In the genomic region with DNA sequence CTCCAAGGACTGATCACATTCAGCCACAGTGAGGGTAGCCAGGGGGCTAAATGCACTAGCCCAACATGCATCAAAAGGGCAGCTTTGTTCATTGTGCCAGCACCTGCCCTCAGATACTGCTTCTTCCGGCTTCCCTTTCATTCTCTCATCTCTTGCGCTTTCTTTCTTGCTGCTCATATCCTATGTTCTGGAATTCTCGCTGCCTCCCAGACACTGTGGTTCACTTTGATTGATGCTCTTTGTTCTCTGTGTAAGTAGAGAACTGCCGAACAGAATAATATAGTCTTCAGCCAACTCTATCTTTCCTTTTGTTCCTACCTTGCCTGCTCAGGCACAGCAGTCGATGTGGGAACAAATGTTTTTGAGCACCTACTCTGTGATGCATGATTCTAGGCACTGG, we compare ENCODE assay signal across 18 cellular contexts. TPM values are rescaled to one million over a fixed set of nuclear protein-coding genes. Genes with fewer than 3 reads are reported as not detected.
A peak's percentile ranks its signal among the peaks of the same experiment; 100 is the strongest.
DNase-seq lines count a peak whose midpoint lies in the region; ATAC-seq and TF ChIP-seq lines count a peak whose summit lies in the region.
"Had no signal": no experiment of that assay in that cellular context is flagged by ENCODE, and none has a peak within 500 bp of the region (broad histone marks: within the 10 kb centered on the region; RNA-seq: fewer than 3 reads in every experiment).

No MANE protein-coding gene starts in this region.

- H3K4me1 Mint-ChIP-seq in H9 (peaks cover 9 to 18% of the 10 kb centered on the region in 2 experiments), neural crest cell (peaks cover 8% of the 10 kb centered on the region), type B pancreatic cell (ENCODE audit: unreplicated experiment) (peaks cover 7% of the 10 kb centered on the region)
- no peaks in the 10 kb centered on the region for H3K4me1 Mint-ChIP-seq in stimulated activated memory B cell treated with anti-CD40 and anti-IgM and Interleukin-4, amounts not matched to agents 10 μg/mL and 1 μg/mL and 100 μg/mL, for 72 hours

- H2AFZ ChIP-seq in H9 (ENCODE audit: low read length), result peak overlapping the region; percentile 33
- H2AFZ ChIP-seq: GM23248 had no signal

- no peak overlapping the region for H3T11ph ChIP-seq in H9 (ENCODE audit: low read length)

- no peak overlapping the region for H3K4ac ChIP-seq in H9 (ENCODE audit: low read depth, low read length)

- no peak overlapping the region for H3K14ac ChIP-seq in H9 (ENCODE audit: insufficient read depth, low read length)

- H3K36me3 Mint-ChIP-seq in H9 (ENCODE audit: insufficient read depth in 1 of 3, low read depth in 3 of 3), result no peaks in the 10 kb centered on the region
- H3K36me3 Mint-ChIP-seq in neural crest cell (ENCODE audit: low read depth), result no peaks in the 10 kb centered on the region
- no peaks in the 10 kb centered on the region for H3K36me3 Mint-ChIP-seq in type B pancreatic cell
- no peaks in the 10 kb centered on the region for H3K36me3 Mint-ChIP-seq in stimulated activated memory B cell treated with anti-CD40 and anti-IgM and Interleukin-4, amounts not matched to agents 10 μg/mL and 1 μg/mL and 100 μg/mL, for 72 hours
- H3K36me3 Mint-ChIP-seq: IgD-negative memory B cell had no signal

- H3K27ac ChIP-seq in H9 (ENCODE audit: insufficient read length, low read depth, low read length), result no peak overlapping the region
- H3K27ac ChIP-seq: C4-2B, GM23248 had no signal

- ATAC-seq in stimulated activated memory B cell treated with anti-CD40 and anti-IgM and Interleukin-4, amounts not matched to agents 10 μg/mL and 1 μg/mL and 100 μg/mL, for 72 hours, result no peak
- ATAC-seq: HepG2 had no signal

- no peak overlapping the region for H2BK15ac ChIP-seq in H9 (ENCODE audit: low read depth, low read length)

- DNase-seq in COLO829 (ENCODE audit: low spot score) (peak; percentile 28), H9 (no peak), astrocyte of the hippocampus (ENCODE audit: low read depth, low spot score) (peak; percentile 11), neural crest cell (ENCODE audit: low read depth, low spot score) (no peak), type B pancreatic cell (ENCODE audit: extremely low spot score, unreplicated experiment) (no peak), SIG-M5 (lab: John Stamatoyannopoulos, UW) (no peak)
- DNase-seq: AML-193; CD4-positive, alpha-beta T cell; DMS153; DMS79; GDM1; GM23248; H7 had no signal

- H3K27me3 ChIP-seq in H9 (ENCODE audit: insufficient read depth, low read length), result no peaks in the 10 kb centered on the region

- H4K5ac ChIP-seq in H9 (ENCODE audit: insufficient read length, low read depth, low read length), result no peak overlapping the region

- H2BK20ac ChIP-seq in H9 (ENCODE audit: low read depth, low read length, poor library complexity, severe bottlenecking), result no peak overlapping the region

- H3K27me3 Mint-ChIP-seq in H9 (ENCODE audit: low read depth) (peaks cover 58% of the 10 kb centered on the region), neural crest cell (ENCODE audit: low read depth) (peaks cover 10% of the 10 kb centered on the region), type B pancreatic cell (peaks cover 43% of the 10 kb centered on the region)
- peaks cover 33% of the 10 kb centered on the region for H3K27me3 Mint-ChIP-seq in stimulated activated memory B cell treated with anti-CD40 and anti-IgM and Interleukin-4, amounts not matched to agents 10 μg/mL and 1 μg/mL and 100 μg/mL, for 72 hours

- WGBS in H9 (ENCODE audit: extremely low coverage, insufficient read length, low lambda C conversion rate), result no CpG with 5 or more reads among the region's 5 CpGs

- H3K23me2 ChIP-seq in H9 (ENCODE audit: insufficient read length, low read depth, low read length, poor library complexity, severe bottlenecking), result no peaks in the 10 kb centered on the region

- no peak overlapping the region for H3K27ac Mint-ChIP-seq in H9
- peak overlapping the region; percentile 37 for H3K27ac Mint-ChIP-seq in neural crest cell (ENCODE audit: unreplicated experiment)
- no peak overlapping the region for H3K27ac Mint-ChIP-seq in type B pancreatic cell
- no peak overlapping the region for H3K27ac Mint-ChIP-seq in stimulated activated memory B cell treated with anti-CD40 and anti-IgM and Interleukin-4, amounts not matched to agents 10 μg/mL and 1 μg/mL and 100 μg/mL, for 72 hours
- H3K27ac Mint-ChIP-seq: CD4-positive, alpha-beta T cell; IgD-negative memory B cell had no signal

- no peaks in the 10 kb centered on the region for H3K79me2 ChIP-seq in H9 (ENCODE audit: insufficient read depth, low read length)

- no peaks in the 10 kb centered on the region for H3K9me3 ChIP-seq in H9 (ENCODE audit: control insufficient read depth, low read depth, low read length)

- H3K4me1 ChIP-seq in H9 (ENCODE audit: insufficient read depth, low read length), result no peaks in the 10 kb centered on the region; the same call in none of the 2 replicates

- no peak overlapping the region for H3K23ac ChIP-seq in H9 (ENCODE audit: insufficient read length, low read depth, low read length)

- TF ChIP-seq CTCF in H9 (conservative IDR thresholded peaks at IDR 0.05) (no peak), neural crest cell (conservative IDR thresholded peaks at IDR 0.05) (no peak), type B pancreatic cell (conservative IDR thresholded peaks at IDR 0.05) (no peak)

- no peaks in the 10 kb centered on the region for H3K79me1 ChIP-seq in H9 (ENCODE audit: insufficient read depth, low read depth, low read length, poor library complexity, severe bottlenecking)

- H4K8ac ChIP-seq in H9 (replicated peaks; ENCODE audit: insufficient read length, low read depth, low read length), result no peak overlapping the region

- no peak overlapping the region for H2BK12ac ChIP-seq in H9 (ENCODE audit: insufficient read length, low read depth, low read length)

- H2AK5ac ChIP-seq in H9 (ENCODE audit: insufficient read length, low read length), result no peak overlapping the region

- H3K9ac ChIP-seq in H9 (ENCODE audit: extremely low read depth, insufficient read length, low read length), result no peak overlapping the region
- H3K9ac ChIP-seq: GM23248 had no signal

- no peak overlapping the region for H4K91ac ChIP-seq in H9 (ENCODE audit: insufficient read length, low read depth, low read length)

- H3K9me3 Mint-ChIP-seq in H9, result no peaks in the 10 kb centered on the region
- no peaks in the 10 kb centered on the region for H3K9me3 Mint-ChIP-seq in neural crest cell
- no peaks in the 10 kb centered on the region for H3K9me3 Mint-ChIP-seq in type B pancreatic cell
- H3K9me3 Mint-ChIP-seq in stimulated activated memory B cell treated with anti-CD40 and anti-IgM and Interleukin-4, amounts not matched to agents 10 μg/mL and 1 μg/mL and 100 μg/mL, for 72 hours, result no peaks in the 10 kb centered on the region
- H3K9me3 Mint-ChIP-seq: CD4-positive, alpha-beta T cell had no signal

- H3K4me3 Mint-ChIP-seq in H9, result no peak overlapping the region
- H3K4me3 Mint-ChIP-seq in neural crest cell, result no peak overlapping the region
- H3K4me3 Mint-ChIP-seq in type B pancreatic cell, result no peak overlapping the region
- no peak overlapping the region for H3K4me3 Mint-ChIP-seq in stimulated activated memory B cell treated with anti-CD40 and anti-IgM and Interleukin-4, amounts not matched to agents 10 μg/mL and 1 μg/mL and 100 μg/mL, for 72 hours
- H3K4me3 Mint-ChIP-seq: CD4-positive, alpha-beta T cell; IgD-negative memory B cell had no signal

- H3K18ac ChIP-seq in H9 (ENCODE audit: insufficient read length, low read depth, low read length), result no peak overlapping the region

- no peaks in the 10 kb centered on the region for H4K20me1 ChIP-seq in H9 (ENCODE audit: control insufficient read depth, insufficient read depth, insufficient read length)

- no peak overlapping the region for H2BK5ac ChIP-seq in H9 (ENCODE audit: insufficient read length, low read length)

- no peak overlapping the region for H2BK120ac ChIP-seq in H9 (ENCODE audit: low read depth, low read length, poor library complexity, severe bottlenecking)

- H3K56ac ChIP-seq in H9 (ENCODE audit: insufficient read length, low read depth, low read length), result no peak overlapping the region

- H3K4me2 ChIP-seq in H9 (ENCODE audit: insufficient read depth, insufficient read length, low read length), result no peak overlapping the region

RNA-seq across cellular contexts. Expression of a gene that starts 50.1 kb away (rescaled TPM):
- 71.2 and 77.2 TPM in 2 replicates for total RNA-seq in H9 (2021)
- 3.1 and 3.5 TPM in 2 replicates for total RNA-seq in neural crest cell
- 1.1 and 3.0 TPM in 2 replicates for total RNA-seq in type B pancreatic cell (ENCODE audit: low replicate concordance)
- total RNA-seq: CD4-positive, alpha-beta T cell; Daoy; GM23248; HepG2 had no signal

Comparison
In these comparisons a context has a peak if more than half of its experiments do, and no peak if none do; other contexts are left out.
1. DNase-seq: peak in COLO829 (single experiment) and astrocyte of the hippocampus (single experiment); none in H9 (single experiment), neural crest cell (single experiment), type B pancreatic cell (single experiment) and SIG-M5 (single experiment).
2. RNA of a gene that starts 50.1 kb away (total RNA-seq): 71.2 to 77.2 TPM in H9; 3.1 to 3.5 TPM in neural crest cell and 1.1 to 3.0 TPM in type B pancreatic cell; every median in the first group is over 10 times any median in the second.